ENCODE assay signal across 8 cellular contexts in genomic region chr3:138594150-138594934, GRCh38. TPM values are rescaled to one million over a fixed set of nuclear protein-coding genes. Genes with fewer than 3 reads are reported as not detected.
A peak's percentile ranks its signal among the peaks of the same experiment; 100 is the strongest.
DNase-seq lines count a peak whose midpoint lies in the region; ATAC-seq, FAIRE-seq and TF ChIP-seq lines count a peak whose summit lies in the region.

A gene with protein sequence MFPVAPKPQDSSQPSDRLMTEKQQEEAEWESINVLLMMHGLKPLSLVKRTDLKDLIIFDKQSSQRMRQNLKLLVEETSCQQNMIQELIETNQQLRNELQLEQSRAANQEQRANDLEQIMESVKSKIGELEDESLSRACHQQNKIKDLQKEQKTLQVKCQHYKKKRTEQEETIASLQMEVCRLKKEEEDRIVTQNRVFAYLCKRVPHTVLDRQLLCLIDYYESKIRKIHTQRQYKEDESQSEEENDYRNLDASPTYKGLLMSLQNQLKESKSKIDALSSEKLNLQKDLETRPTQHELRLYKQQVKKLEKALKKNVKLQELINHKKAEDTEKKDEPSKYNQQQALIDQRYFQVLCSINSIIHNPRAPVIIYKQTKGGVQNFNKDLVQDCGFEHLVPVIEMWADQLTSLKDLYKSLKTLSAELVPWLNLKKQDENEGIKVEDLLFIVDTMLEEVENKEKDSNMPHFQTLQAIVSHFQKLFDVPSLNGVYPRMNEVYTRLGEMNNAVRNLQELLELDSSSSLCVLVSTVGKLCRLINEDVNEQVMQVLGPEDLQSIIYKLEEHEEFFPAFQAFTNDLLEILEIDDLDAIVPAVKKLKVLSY (minus strand): TSS chr3:138594260. CDS start chr3:138572927, 21,333 bp downstream.

- H4K20me1 ChIP-seq in hepatocyte (ENCODE audit: insufficient read depth, poor library complexity, severe bottlenecking) = no peaks in the 10 kb centered on the region

- under 1% methylated on average over 52 of the region's 52 CpGs for WGBS in hepatocyte (ENCODE audit: low lambda C conversion rate, missing lambda C conversion rate)
- WGBS in sigmoid colon, 2 donors = 0% methylated on average over 52 of the region's 52 CpGs

- peaks cover 12% of the 10 kb centered on the region for H3K79me2 ChIP-seq in hepatocyte

- H2AFZ ChIP-seq in hepatocyte = peak within 1 kb of the TSS; percentile 94

- DNase-seq in GM12892 (ENCODE audit: insufficient read length) (peak; percentile 44), RPMI8226 (peak; percentile 86), hepatocyte (ENCODE audit: low spot score) (peak; percentile 98), sigmoid colon (peak; percentile 98), NCI-H1417 (lab: John Stamatoyannopoulos, UW) (no peak), NCI-H2196 treated with DMSO at 0.1 percent for 48 hours (lab: John Stamatoyannopoulos, UW; ENCODE audit: unreplicated experiment) (no peak)

- TF ChIP-seq POLR2A in GM12892 (IDR thresholded peaks at IDR 0.05; ENCODE audit: low read depth, low read length) (no peak), sigmoid colon (IDR thresholded peaks at IDR 0.05) (peak; percentile 90 to 92)

- peak within 1 kb of the TSS; percentile 81 for H3K27ac ChIP-seq in angular gyrus (ENCODE audit: low read depth, low read length)
- H3K27ac ChIP-seq in hepatocyte = peak within 1 kb of the TSS; percentile 93
- peak within 1 kb of the TSS; percentile 94 for H3K27ac ChIP-seq in sigmoid colon

- intact Hi-C loops in sigmoid colon (cut with DNase I) = loop anchor here (1.0 to 5.0 kb wide), 5 partner anchors 14 to 748 kb away; partner anchors contain the start of genes FAIM, MRPS22 and PIK3CB

- no peaks in the 10 kb centered on the region for H3K9me2 ChIP-seq in hepatocyte (replicated peaks; ENCODE audit: insufficient read depth)

- TF ChIP-seq CTCF in hepatocyte (IDR thresholded peaks at IDR 0.05; ENCODE audit: poor library complexity) (peak; percentile 92), sigmoid colon (IDR thresholded peaks at IDR 0.05) (peak; percentile 85 to 97 (median 90))

- no peaks in the 10 kb centered on the region for H3K36me3 ChIP-seq in hepatocyte (replicated peaks; ENCODE audit: insufficient read depth, low read depth)
- no peaks in the 10 kb centered on the region for H3K36me3 ChIP-seq in sigmoid colon

- peaks cover 7% of the 10 kb centered on the region for H3K4me1 ChIP-seq in hepatocyte (ENCODE audit: insufficient read depth)
- peaks cover 0 to 14% (median 10%) of the 10 kb centered on the region in 4 donors for H3K4me1 ChIP-seq in sigmoid colon

- TF ChIP-seq EP300 in sigmoid colon (IDR thresholded peaks at IDR 0.05) = peak in 1 of 4 donors; percentile 14

- H3K9me3 ChIP-seq in hepatocyte (ENCODE audit: low read depth) (no peaks in the 10 kb centered on the region), sigmoid colon (no peaks in the 10 kb centered on the region)

- FAIRE-seq in GM12892 (lab: Jason Lieb, UNC) = peak; percentile 91

- peak within 1 kb of the TSS; percentile 86 for H3K4me2 ChIP-seq in hepatocyte

- H3K27me3 ChIP-seq in hepatocyte (no peaks in the 10 kb centered on the region), sigmoid colon (no peaks in the 10 kb centered on the region)

- peak; percentile 94 for ATAC-seq in HG02798 (IDR thresholded peaks at IDR 0.05; ENCODE audit: poor library complexity, unreplicated experiment)

- peak within 1 kb of the TSS; percentile 72 for H3K4me3 ChIP-seq in hepatocyte
- peak within 1 kb of the TSS; percentile 55 to 78 (median 74) for H3K4me3 ChIP-seq in sigmoid colon

RNA-seq across cellular contexts. Expression of the gene that starts here (rescaled TPM):
- polyA plus RNA-seq in GM12892 (2012; ENCODE audit: missing spikeins) = 1.3 TPM
- total RNA-seq in hepatocyte (21.7 and 25.4 TPM in 2 replicates), sigmoid colon (10 to 100 TPM; 42.6 to 77.2 (median 66.8) TPM)
- polyA plus RNA-seq in hepatocyte (11.6 and 12.2 TPM in 2 replicates), sigmoid colon (10 to 100 TPM; 12.0 to 16.2 (median 15.0) TPM)

Comparison
In these comparisons a context has a peak if more than half of its experiments do, and no peak if none do; other contexts are left out.
1. DNase-seq: peak in GM12892 (single experiment), RPMI8226 (single experiment), hepatocyte (single experiment) and sigmoid colon (single experiment); none in NCI-H1417 (0 of 3) and NCI-H2196 treated with DMSO at 0.1 percent for 48 hours (single experiment).
2. Peak in every context shown above with its lines, with median percentiles within 50 percentile points of each other: H3K27ac ChIP-seq.